In genomic region chr2:7111626-7112025, GRCh38 we compare ENCODE assay signal across 11 cellular contexts.
DNase-seq lines count a peak whose midpoint lies in the region; ATAC-seq and TF ChIP-seq lines count a peak whose summit lies in the region.
"Had no signal": no experiment of that assay in that cellular context is flagged by ENCODE, and none has a peak within 500 bp of the region (broad histone marks: within the 10 kb centered on the region; RNA-seq: fewer than 3 reads in every experiment).

No MANE protein-coding gene starts in this region.

- peak; percentile 69 for TF ChIP-seq CTCF in VCaP (conservative IDR thresholded peaks at IDR 0.05)

- H3K79me2 ChIP-seq in mesendoderm (ENCODE audit: control insufficient read depth, insufficient read depth, low read length) = no peaks in the 10 kb centered on the region

- no peaks in the 10 kb centered on the region for H3K79me1 ChIP-seq in mesendoderm (ENCODE audit: low read length)

- peak; percentile 52 for ATAC-seq in HG03457 (IDR thresholded peaks at IDR 0.05; ENCODE audit: unreplicated experiment)
- ATAC-seq: activated T-cell treated with anti-CD3 and anti-CD28 coated beads, Interleukin-2, amount 50 U/mL, for 4 hours had no signal

- no peaks in the 10 kb centered on the region for H3K27me3 ChIP-seq in mesendoderm (ENCODE audit: insufficient read depth, low read length, poor library complexity)
- H3K27me3 ChIP-seq: pancreas had no signal

- H2BK120ac ChIP-seq in mesendoderm (ENCODE audit: low read depth, low read length) = no peak overlapping the region

- H4K5ac ChIP-seq in mesendoderm (ENCODE audit: low read length) = no peak overlapping the region

- no peak overlapping the region for H3K23ac ChIP-seq in mesendoderm (ENCODE audit: low read length)

- no peak overlapping the region for H4K8ac ChIP-seq in mesendoderm (ENCODE audit: low read depth, low read length)

- no peaks in the 10 kb centered on the region for H3K4me1 ChIP-seq in mesendoderm (ENCODE audit: control insufficient read depth, low read depth, low read length)
- H3K4me1 ChIP-seq: pancreas had no signal

- DNase-seq in NCI-H345 (lab: John Stamatoyannopoulos, UW) = peak; percentile 18
- DNase-seq in NCI-H345 treated with DMSO at 0.1 percent for 48 hours (lab: John Stamatoyannopoulos, UW; ENCODE audit: unreplicated experiment) = no peak
- peak; percentile 65 for DNase-seq in mesendoderm
- DNase-seq in NCI-H2107 treated with DMSO at 0.1 percent for 48 hours (lab: John Stamatoyannopoulos, UW; ENCODE audit: unreplicated experiment) = no peak
- DNase-seq in activated effector memory CD4-positive, alpha-beta T cell treated with Interleukin-2 at 50 U/mL for 16 hours = no peak
- DNase-seq in germinal center (ENCODE audit: low spot score) = no peak
- DNase-seq: activated T-cell treated with anti-CD3 and anti-CD28 coated beads, Interleukin-2, amount 50 U/mL, for 4 hours; pancreas had no signal

- H3K18ac ChIP-seq in mesendoderm (ENCODE audit: low read length) = no peak overlapping the region

- H3K27ac ChIP-seq in VCaP (no peak overlapping the region), mesendoderm (ENCODE audit: low read depth, low read length) (no peak overlapping the region)
- H3K27ac ChIP-seq: pancreas, thoracic aorta had no signal

- H3K4ac ChIP-seq in mesendoderm (ENCODE audit: low read depth, low read length) = no peak overlapping the region

- no peak overlapping the region for H2BK15ac ChIP-seq in mesendoderm (replicated peaks; ENCODE audit: low read depth)

- H3K4me2 ChIP-seq in mesendoderm (ENCODE audit: low read length) = no peak overlapping the region

- no peak overlapping the region for H2BK5ac ChIP-seq in mesendoderm (ENCODE audit: low read length)

- H2AK5ac ChIP-seq in mesendoderm (ENCODE audit: low read length) = no peak overlapping the region

- no peak overlapping the region for H3K9ac ChIP-seq in mesendoderm (ENCODE audit: low read length)

- H3K56ac ChIP-seq in mesendoderm (ENCODE audit: low read length) = no peak overlapping the region

- H3K36me3 ChIP-seq in mesendoderm (ENCODE audit: control insufficient read depth, insufficient read depth, low read length) = no peaks in the 10 kb centered on the region
- H3K36me3 ChIP-seq: pancreas, thoracic aorta had no signal

- H3K4me3 ChIP-seq in mesendoderm (ENCODE audit: low read length) = no peak overlapping the region
- H3K4me3 ChIP-seq: pancreas, thoracic aorta had no signal

Comparison
In these comparisons a context has a peak if more than half of its experiments do, and no peak if none do; other contexts are left out.
1. DNase-seq: peak in NCI-H345 (single experiment) and mesendoderm (single experiment); none in NCI-H345 treated with DMSO at 0.1 percent for 48 hours (single experiment), NCI-H2107 treated with DMSO at 0.1 percent for 48 hours (single experiment), activated effector memory CD4-positive, alpha-beta T cell treated with Interleukin-2 at 50 U/mL for 16 hours (single experiment) and germinal center (single experiment).